ENCODE assay signal across 8 cellular contexts in the genomic region with DNA sequence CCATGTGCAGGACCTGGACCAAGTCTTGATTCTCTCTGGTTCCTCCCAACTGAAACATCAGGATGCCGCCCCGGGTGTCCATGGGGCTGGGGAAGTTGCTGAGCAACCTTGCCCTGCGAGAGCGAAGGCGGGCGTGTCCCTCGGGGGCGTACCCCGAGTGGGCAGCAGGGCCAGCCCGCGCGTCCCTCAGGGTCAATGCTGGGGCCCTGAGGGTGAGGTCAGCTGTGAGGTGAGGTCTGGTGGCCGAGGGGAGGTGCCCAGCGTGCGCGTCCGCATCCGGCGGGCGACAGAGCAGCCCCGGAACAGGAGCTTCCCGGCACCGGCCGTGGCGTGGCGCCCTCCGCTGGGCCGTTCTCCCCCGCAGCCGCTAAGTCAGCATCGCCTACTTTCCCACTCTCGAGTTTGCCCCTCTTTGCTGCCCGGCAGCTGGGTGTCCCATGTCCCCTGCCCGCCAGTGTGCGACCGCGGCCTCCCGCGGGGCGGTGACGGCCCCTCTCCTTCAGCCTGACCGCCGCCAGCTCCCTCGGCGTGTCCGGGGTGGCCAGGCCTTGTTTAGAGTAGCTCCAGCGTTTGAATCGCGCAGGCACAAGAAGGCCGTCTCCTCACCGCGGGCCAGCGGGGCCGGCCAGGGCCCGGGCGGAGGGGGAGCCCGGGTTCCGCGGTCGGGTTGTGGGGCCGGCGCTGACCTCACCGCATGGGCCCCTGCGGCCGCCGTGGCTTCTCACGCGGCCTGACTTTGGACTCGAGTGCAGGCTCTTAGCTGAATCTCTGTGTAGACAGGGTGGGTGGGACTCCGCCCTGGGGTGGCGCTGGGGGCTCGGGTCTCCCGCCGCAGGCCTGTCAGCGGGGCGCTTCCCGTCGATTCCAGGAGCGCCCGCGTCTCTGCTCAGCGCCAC. TPM values are rescaled to one million over a fixed set of nuclear protein-coding genes. Genes with fewer than 3 reads are reported as not detected.
DNase-seq lines count a peak whose midpoint lies in the region; ATAC-seq and TF ChIP-seq lines count a peak whose summit lies in the region.

No MANE protein-coding gene starts in this region.

- H3K36me3 ChIP-seq in Caco-2 (ENCODE audit: control insufficient read depth, insufficient read depth, low read length) (no peaks in the 10 kb centered on the region), endocrine pancreas (ENCODE audit: control insufficient read depth, insufficient read depth, low read length) (no peaks in the 10 kb centered on the region), lower lobe of right lung (no peaks in the 10 kb centered on the region)

- peaks cover 5% of the 10 kb centered on the region for H3K36me3 Mint-ChIP-seq in Caco-2 (ENCODE audit: insufficient read depth, unreplicated experiment)
- H3K36me3 Mint-ChIP-seq in activated CD4-positive, alpha-beta T cell treated with anti-CD3 and anti-CD28 coated beads, Interleukin-2, amount 10 ng/mL, durations not matched to agents 24 days and 14 days (ENCODE audit: low read depth), result no peaks in the 10 kb centered on the region
- H3K36me3 Mint-ChIP-seq in stimulated activated naive B cell treated with anti-CD40 and anti-IgM and Interleukin-4, amounts not matched to agents 10 μg/mL and 1 μg/mL and 100 μg/mL, for 72 hours, result no peaks in the 10 kb centered on the region

- peaks cover 6% of the 10 kb centered on the region for H3K4me1 Mint-ChIP-seq in Caco-2 (ENCODE audit: low read depth, unreplicated experiment)
- peaks cover 2% of the 10 kb centered on the region for H3K4me1 Mint-ChIP-seq in activated CD4-positive, alpha-beta T cell treated with anti-CD3 and anti-CD28 coated beads, Interleukin-2, amount 10 ng/mL, durations not matched to agents 24 days and 14 days
- peaks cover 3 to 7% of the 10 kb centered on the region in 2 donors for H3K4me1 Mint-ChIP-seq in stimulated activated naive B cell treated with anti-CD40 and anti-IgM and Interleukin-4, amounts not matched to agents 10 μg/mL and 1 μg/mL and 100 μg/mL, for 72 hours

- H3K4me3 ChIP-seq in Caco-2 (ENCODE audit: low read depth, low read length) (peak overlapping the region; percentile 81), endocrine pancreas (ENCODE audit: control insufficient read depth, insufficient read depth, low read length) (no peak overlapping the region), lower lobe of right lung (peak overlapping the region; percentile 57)

- peaks cover 3% of the 10 kb centered on the region for H3K27me3 Mint-ChIP-seq in Caco-2 (ENCODE audit: insufficient read depth, unreplicated experiment)
- H3K27me3 Mint-ChIP-seq in activated CD4-positive, alpha-beta T cell treated with anti-CD3 and anti-CD28 coated beads, Interleukin-2, amount 10 ng/mL, durations not matched to agents 24 days and 14 days, result peaks cover 35% of the 10 kb centered on the region
- H3K27me3 Mint-ChIP-seq in stimulated activated naive B cell treated with anti-CD40 and anti-IgM and Interleukin-4, amounts not matched to agents 10 μg/mL and 1 μg/mL and 100 μg/mL, for 72 hours, result peaks cover 18 to 22% of the 10 kb centered on the region in 2 donors

- H3K9me3 Mint-ChIP-seq in Caco-2 (ENCODE audit: unreplicated experiment), result no peaks in the 10 kb centered on the region
- H3K9me3 Mint-ChIP-seq in activated CD4-positive, alpha-beta T cell treated with anti-CD3 and anti-CD28 coated beads, Interleukin-2, amount 10 ng/mL, durations not matched to agents 24 days and 14 days, result no peaks in the 10 kb centered on the region
- no peaks in the 10 kb centered on the region for H3K9me3 Mint-ChIP-seq in stimulated activated naive B cell treated with anti-CD40 and anti-IgM and Interleukin-4, amounts not matched to agents 10 μg/mL and 1 μg/mL and 100 μg/mL, for 72 hours

- DNase-seq in Caco-2 (peak; percentile 69 to 84), LoVo (ENCODE audit: low spot score) (peak; percentile 56), lower lobe of right lung (peak; percentile 80)
- DNase-seq in activated CD4-positive, alpha-beta T cell treated with anti-CD3 and anti-CD28 coated beads, Interleukin-2, amount 10 ng/mL, durations not matched to agents 24 days and 14 days, result peak; percentile 81
- no peak for DNase-seq in stimulated activated naive B cell treated with anti-CD40 and anti-IgM and Interleukin-4, amounts not matched to agents 10 μg/mL and 1 μg/mL and 100 μg/mL, for 72 hours

- H3K9me3 ChIP-seq in Caco-2 (no peaks in the 10 kb centered on the region), endocrine pancreas (ENCODE audit: control insufficient read depth, low read length) (no peaks in the 10 kb centered on the region), lower lobe of right lung (no peaks in the 10 kb centered on the region)

- H3K4me3 Mint-ChIP-seq in Caco-2 (ENCODE audit: unreplicated experiment), result peak overlapping the region; percentile 64
- H3K4me3 Mint-ChIP-seq in activated CD4-positive, alpha-beta T cell treated with anti-CD3 and anti-CD28 coated beads, Interleukin-2, amount 10 ng/mL, durations not matched to agents 24 days and 14 days, result peak overlapping the region; percentile 60
- H3K4me3 Mint-ChIP-seq in stimulated activated naive B cell treated with anti-CD40 and anti-IgM and Interleukin-4, amounts not matched to agents 10 μg/mL and 1 μg/mL and 100 μg/mL, for 72 hours, result peak overlapping the region; percentile 63 to 76

- H3K27ac Mint-ChIP-seq in Caco-2 (ENCODE audit: unreplicated experiment), result no peak overlapping the region
- no peak overlapping the region for H3K27ac Mint-ChIP-seq in activated CD4-positive, alpha-beta T cell treated with anti-CD3 and anti-CD28 coated beads, Interleukin-2, amount 10 ng/mL, durations not matched to agents 24 days and 14 days
- H3K27ac Mint-ChIP-seq in stimulated activated naive B cell treated with anti-CD40 and anti-IgM and Interleukin-4, amounts not matched to agents 10 μg/mL and 1 μg/mL and 100 μg/mL, for 72 hours, result no peak overlapping the region

- POLR2A ChIA-PET in Caco-2 (lab: Charles Lee), result interaction anchor here (0.6 kb wide), 1 partner anchor 34 kb away, joined by 3 read pairs; no protein-coding TSS in a partner anchor

- H3K27me3 ChIP-seq in Caco-2 (replicated peaks; ENCODE audit: control insufficient read depth, insufficient read depth, low read length) (no peaks in the 10 kb centered on the region), endocrine pancreas (ENCODE audit: control insufficient read depth, insufficient read depth, low read length) (no peaks in the 10 kb centered on the region), lower lobe of right lung (ENCODE audit: low read depth) (peaks cover 23% of the 10 kb centered on the region)

- peak overlapping the region; percentile 79 for H3K27ac ChIP-seq in lower lobe of right lung

- CTCF ChIA-PET in Caco-2 (lab: Charles Lee), result interaction anchor here (0.6 to 1.9 kb wide), 12 partner anchors 9 to 247 kb away, joined by 3 to 11 read pairs (median 4); partner anchors contain the start of gene GJA3

- H3K4me1 ChIP-seq in Caco-2 (no peaks in the 10 kb centered on the region), endocrine pancreas (ENCODE audit: control insufficient read depth, insufficient read depth, low read length) (no peaks in the 10 kb centered on the region), lower lobe of right lung (peaks cover 12% of the 10 kb centered on the region)

- TF ChIP-seq CTCF in Caco-2 (IDR thresholded peaks at IDR 0.05; ENCODE audit: insufficient read depth in 1 of 2, low read depth in 1 of 2, low read length in 1 of 2, severe bottlenecking in 1 of 2, unreplicated experiment in 1 of 2) (peak in 1 of 2 experiments; percentile 74), lower lobe of right lung (IDR thresholded peaks at IDR 0.05) (peak; percentile 45)

- ATAC-seq in GM21423 (IDR thresholded peaks at IDR 0.05; ENCODE audit: unreplicated experiment), result peak; percentile 78
- peak; percentile 92 to 93 for ATAC-seq in lower lobe of right lung
- ATAC-seq in stimulated activated naive B cell treated with anti-CD40 and anti-IgM and Interleukin-4, amounts not matched to agents 10 μg/mL and 1 μg/mL and 100 μg/mL, for 72 hours (replicated peaks), result peak; percentile 71 to 82
- ATAC-seq in GM18858 (IDR thresholded peaks at IDR 0.05; ENCODE audit: unreplicated experiment), result no peak

- intact Hi-C loops in Caco-2 (cut with micrococcal nuclease; ENCODE audit: unreplicated experiment), result loop anchor here (1.0 to 2.0 kb wide), 3 partner anchors 8 to 37 kb away; no protein-coding TSS in a partner anchor
- intact Hi-C loops in activated CD4-positive, alpha-beta T cell treated with anti-CD3 and anti-CD28 coated beads, Interleukin-2, amount 10 ng/mL, durations not matched to agents 24 days and 14 days (cut with micrococcal nuclease), result loop anchor here (2.0 to 5.0 kb wide), 2 partner anchors 35 to 171 kb away; partner anchors contain the start of gene ZMYM2
- intact Hi-C loops in lower lobe of right lung (cut with DNase I), result no loop called here

- peak overlapping the region; percentile 90 for H3K9ac ChIP-seq in endocrine pancreas (ENCODE audit: control insufficient read depth, insufficient read depth, low read length)

- no TSS peak for BruUV-seq in Caco-2 (replicated peaks; lab: Mats Ljungman, UMichigan)

RNA-seq across cellular contexts. Expression of gene GJA3, which starts 33.0 kb away (rescaled TPM):
- 0.09 and 0.11 TPM in 2 replicates for total RNA-seq in Caco-2 (2022)
- 0.02 TPM in 1 of 2 replicates, not detected in the other for total RNA-seq in activated CD4-positive, alpha-beta T cell treated with anti-CD3 and anti-CD28 coated beads, Interleukin-2, amount 10 ng/mL, durations not matched to agents 24 days and 14 days
- not detected for total RNA-seq in lower lobe of right lung
